ENCODE assay signal across 25 cellular contexts in genomic region chr1:195606483-195606882, GRCh38.
"Had no signal": no experiment of that assay in that cellular context is flagged by ENCODE, and none has a peak within 500 bp of the region (broad histone marks: within the 10 kb centered on the region; RNA-seq: fewer than 3 reads in every experiment).

No MANE protein-coding gene starts in this region.

- H3K4me3 ChIP-seq: colonic mucosa, esophagus squamous epithelium, lower lobe of right lung, psoas muscle, skin epidermis, suprapubic skin, vagina had no signal

- DNase-seq: colonic mucosa; dermis blood vessel endothelial cell; effector memory CD4-positive, alpha-beta T cell; erythroblast; esophagus squamous epithelium; foreskin melanocyte; hypothalamus; immature natural killer cell; islet precursor cell; left ventricle myocardium superior; lower lobe of right lung; naive thymus-derived CD8-positive, alpha-beta T cell; nephron progenitor cell; nucleus accumbens; posterior cingulate gyrus; psoas muscle; right cardiac atrium; stimulated activated CD4-positive, alpha-beta T cell treated with anti-CD3 and anti-CD28 coated beads, Interleukin-15, amount 100 ng/mL, for 24 hours; stimulated activated CD4-positive, alpha-beta T cell treated with anti-CD3 and anti-CD28 coated beads, Interleukin-2, amount 100 ng/mL, for 48 hours; stimulated activated naive B cell treated with anti-CD40 and anti-IgM and Interleukin-4, amounts not matched to agents 10 μg/mL and 1 μg/mL and 100 μg/mL, for 72 hours; stimulated activated naive CD8-positive, alpha-beta T cell treated with anti-CD3 and anti-CD28 coated beads, Interleukin-15, amount 100 ng/mL, for 72 hours; trophoblast cell had no signal

- H3K4me1 Mint-ChIP-seq: immature natural killer cell; naive thymus-derived CD8-positive, alpha-beta T cell; nephron progenitor cell; stimulated activated naive B cell treated with anti-CD40 and anti-IgM and Interleukin-4, amounts not matched to agents 10 μg/mL and 1 μg/mL and 100 μg/mL, for 72 hours; stimulated activated naive CD8-positive, alpha-beta T cell treated with anti-CD3 and anti-CD28 coated beads, Interleukin-15, amount 100 ng/mL, for 72 hours had no signal

- ATAC-seq: left ventricle myocardium superior; lower lobe of right lung; naive thymus-derived CD8-positive, alpha-beta T cell; psoas muscle; right cardiac atrium; stimulated activated naive B cell treated with anti-CD40 and anti-IgM and Interleukin-4, amounts not matched to agents 10 μg/mL and 1 μg/mL and 100 μg/mL, for 72 hours; stimulated activated naive CD8-positive, alpha-beta T cell treated with anti-CD3 and anti-CD28 coated beads, Interleukin-15, amount 100 ng/mL, for 72 hours had no signal

- H3K27ac Mint-ChIP-seq: immature natural killer cell; naive thymus-derived CD8-positive, alpha-beta T cell; nephron progenitor cell; stimulated activated naive B cell treated with anti-CD40 and anti-IgM and Interleukin-4, amounts not matched to agents 10 μg/mL and 1 μg/mL and 100 μg/mL, for 72 hours; stimulated activated naive CD8-positive, alpha-beta T cell treated with anti-CD3 and anti-CD28 coated beads, Interleukin-15, amount 100 ng/mL, for 72 hours had no signal

- H3K4me1 ChIP-seq: colonic mucosa, esophagus squamous epithelium, lower lobe of right lung, psoas muscle, suprapubic skin, vagina had no signal

- H3K27me3 ChIP-seq: colonic mucosa, esophagus squamous epithelium, suprapubic skin, vagina had no signal

- H3K9me3 ChIP-seq: colonic mucosa, esophagus squamous epithelium, psoas muscle, vagina had no signal

- H3K36me3 ChIP-seq: colonic mucosa, esophagus squamous epithelium, lower lobe of right lung, suprapubic skin, vagina had no signal

- H3K36me3 Mint-ChIP-seq: naive thymus-derived CD8-positive, alpha-beta T cell; stimulated activated naive B cell treated with anti-CD40 and anti-IgM and Interleukin-4, amounts not matched to agents 10 μg/mL and 1 μg/mL and 100 μg/mL, for 72 hours had no signal

- H3K27ac ChIP-seq: colonic mucosa, esophagus squamous epithelium, lower lobe of right lung, psoas muscle, skin epidermis, suprapubic skin, vagina had no signal

- H3K4me3 Mint-ChIP-seq: immature natural killer cell; naive thymus-derived CD8-positive, alpha-beta T cell; nephron progenitor cell; stimulated activated naive B cell treated with anti-CD40 and anti-IgM and Interleukin-4, amounts not matched to agents 10 μg/mL and 1 μg/mL and 100 μg/mL, for 72 hours; stimulated activated naive CD8-positive, alpha-beta T cell treated with anti-CD3 and anti-CD28 coated beads, Interleukin-15, amount 100 ng/mL, for 72 hours had no signal

- H3K27me3 Mint-ChIP-seq: naive thymus-derived CD8-positive, alpha-beta T cell; stimulated activated naive B cell treated with anti-CD40 and anti-IgM and Interleukin-4, amounts not matched to agents 10 μg/mL and 1 μg/mL and 100 μg/mL, for 72 hours; stimulated activated naive CD8-positive, alpha-beta T cell treated with anti-CD3 and anti-CD28 coated beads, Interleukin-15, amount 100 ng/mL, for 72 hours had no signal
